8 cellular contexts compared by ENCODE assay signal in genomic region chr15:40239671-40240618, GRCh38. TPM values are rescaled to one million over a fixed set of nuclear protein-coding genes. Genes with fewer than 3 reads are reported as not detected.
DNase-seq lines count a peak whose midpoint lies in the region; TF ChIP-seq lines count a peak whose summit lies in the region.
"Had no signal": no experiment of that assay in that cellular context is flagged by ENCODE, and none has a peak within 500 bp of the region (broad histone marks: within the 10 kb centered on the region; RNA-seq: fewer than 3 reads in every experiment).

No MANE protein-coding gene starts in this region.

- H3K27me3 Mint-ChIP-seq in activated T-helper 1 cell treated with anti-CD3 and anti-CD28 coated beads, Interleukin-12 subunit alpha, Interleukin-12 subunit beta, Interleukin-2, Interleukin-4 antibody, amounts not matched to agents 30 ng/mL and 10 ng/mL and 1 ng/mL, durations not matched to agents 14 hours and 24 hours and 36 hours (ENCODE audit: insufficient read depth), result peaks cover 19% of the 10 kb centered on the region

- no peak overlapping the region for H3K4me2 ChIP-seq in GM23248 (ENCODE audit: unreplicated experiment)

- WGBS in esophagus squamous epithelium, 2 donors, result 24 to 44% methylated on average over 8 to 12 of the region's 20 CpGs
- WGBS in GM23248 (ENCODE audit: low coverage in 1 of 2, low lambda C conversion rate in 2 of 2, missing lambda C conversion rate in 2 of 2), 2 experiments, result 63 to 71% methylated on average over 15 to 20 of the region's 20 CpGs

- peak overlapping the region; percentile 26 to 63 (median 50) for H3K4me3 ChIP-seq in esophagus squamous epithelium
- no peak overlapping the region for H3K4me3 ChIP-seq in GM23248

- H3K79me2 ChIP-seq in GM23248 (ENCODE audit: insufficient read depth), result no peaks in the 10 kb centered on the region

- H2AFZ ChIP-seq in GM23248, result no peak overlapping the region

- intact Hi-C loops in esophagus squamous epithelium (cut with DNase I), result no loop called here
- intact Hi-C loops in activated T-helper 1 cell treated with anti-CD3 and anti-CD28 coated beads, Interleukin-12 subunit alpha, Interleukin-12 subunit beta, Interleukin-2, Interleukin-4 antibody, amounts not matched to agents 30 ng/mL and 10 ng/mL and 1 ng/mL, durations not matched to agents 14 hours and 24 hours and 36 hours (cut with micrococcal nuclease), result no loop called here

- H4K20me1 ChIP-seq in GM23248 (ENCODE audit: insufficient read depth), result no peaks in the 10 kb centered on the region

- no peaks in the 10 kb centered on the region for H3K36me3 Mint-ChIP-seq in activated T-helper 1 cell treated with anti-CD3 and anti-CD28 coated beads, Interleukin-12 subunit alpha, Interleukin-12 subunit beta, Interleukin-2, Interleukin-4 antibody, amounts not matched to agents 30 ng/mL and 10 ng/mL and 1 ng/mL, durations not matched to agents 14 hours and 24 hours and 36 hours (ENCODE audit: low read depth)

- H3K4me3 Mint-ChIP-seq in activated T-helper 1 cell treated with anti-CD3 and anti-CD28 coated beads, Interleukin-12 subunit alpha, Interleukin-12 subunit beta, Interleukin-2, Interleukin-4 antibody, amounts not matched to agents 30 ng/mL and 10 ng/mL and 1 ng/mL, durations not matched to agents 14 hours and 24 hours and 36 hours, result no peak overlapping the region

- TF ChIP-seq CTCF in GM20000 (IDR thresholded peaks at IDR 0.05; ENCODE audit: extremely low read depth, missing control alignments) (no peak), esophagus squamous epithelium (IDR thresholded peaks at IDR 0.05) (peak in 1 of 6 experiments; percentile 31)

- no peak overlapping the region for H3K9ac ChIP-seq in GM23248

- peaks cover 4% of the 10 kb centered on the region for H3K4me1 Mint-ChIP-seq in activated T-helper 1 cell treated with anti-CD3 and anti-CD28 coated beads, Interleukin-12 subunit alpha, Interleukin-12 subunit beta, Interleukin-2, Interleukin-4 antibody, amounts not matched to agents 30 ng/mL and 10 ng/mL and 1 ng/mL, durations not matched to agents 14 hours and 24 hours and 36 hours (ENCODE audit: low read depth)

- H3K27ac Mint-ChIP-seq in activated T-helper 1 cell treated with anti-CD3 and anti-CD28 coated beads, Interleukin-12 subunit alpha, Interleukin-12 subunit beta, Interleukin-2, Interleukin-4 antibody, amounts not matched to agents 30 ng/mL and 10 ng/mL and 1 ng/mL, durations not matched to agents 14 hours and 24 hours and 36 hours, result no peak overlapping the region

- H3K4me1 ChIP-seq in esophagus squamous epithelium (peaks cover 34 to 78% (median 39%) of the 10 kb centered on the region in 3 donors), GM23248 (ENCODE audit: insufficient read depth) (peaks cover 5% of the 10 kb centered on the region; the same call in 1 of the 2 replicates)

- H3K9me3 Mint-ChIP-seq in activated T-helper 1 cell treated with anti-CD3 and anti-CD28 coated beads, Interleukin-12 subunit alpha, Interleukin-12 subunit beta, Interleukin-2, Interleukin-4 antibody, amounts not matched to agents 30 ng/mL and 10 ng/mL and 1 ng/mL, durations not matched to agents 14 hours and 24 hours and 36 hours, result no peaks in the 10 kb centered on the region

- H3F3A ChIP-seq in GM23248 (ENCODE audit: insufficient read depth), result no peaks in the 10 kb centered on the region

- H3K27me3 ChIP-seq in esophagus squamous epithelium (peaks cover 0 to 21% (median 0%) of the 10 kb centered on the region in 4 donors), GM23248 (replicated peaks; ENCODE audit: insufficient read depth) (0 out of 2 replicates have a peak, but pooled peaks cover 3% of the 10 kb centered on the region)

- no peaks in the 10 kb centered on the region for H3K9me2 ChIP-seq in GM23248 (ENCODE audit: insufficient read depth)

- H3K27ac ChIP-seq in esophagus squamous epithelium (peak overlapping the region; percentile 82 to 94 (median 86)), GM23248 (no peak overlapping the region)

- no peaks in the 10 kb centered on the region for H3K9me3 ChIP-seq in esophagus squamous epithelium
- H3K9me3 ChIP-seq in GM23248 (ENCODE audit: low read depth), result no peaks in the 10 kb centered on the region

- H3K36me3 ChIP-seq in esophagus squamous epithelium (no peaks in the 10 kb centered on the region), GM23248 (ENCODE audit: low read depth) (no peaks in the 10 kb centered on the region)

- DNase-seq in GM20000 (ENCODE audit: low spot score), result peak; percentile 37
- DNase-seq in RPMI7951 (ENCODE audit: low read depth), result peak; percentile 68
- no peak for DNase-seq in esophagus squamous epithelium (lab: John Stamatoyannopoulos, UW)
- peak; percentile 40 for DNase-seq in renal cortical epithelial cell (ENCODE audit: low read depth)
- DNase-seq in GM23248, result no peak
- no peak for DNase-seq in cortex of kidney (lab: John Stamatoyannopoulos, UW)
- DNase-seq in activated T-helper 1 cell treated with anti-CD3 and anti-CD28 coated beads, Interleukin-12 subunit alpha, Interleukin-12 subunit beta, Interleukin-2, Interleukin-4 antibody, amounts not matched to agents 30 ng/mL and 10 ng/mL and 1 ng/mL, durations not matched to agents 14 hours and 24 hours and 36 hours (ENCODE audit: low spot score), result no peak

- in situ Hi-C loops in GM23248 (cut with MboI), result no loop called here

- peak in 1 of 4 donors; percentile 31 for TF ChIP-seq POLR2A in esophagus squamous epithelium (IDR thresholded peaks at IDR 0.05)

RNA-seq across cellular contexts. Expression of gene PAK6, which starts 1.1 kb away (rescaled TPM):
- 7.9 and 9.5 TPM in 2 replicates for total RNA-seq in RPMI7951 (2014; rRNA removed; shearing (Covaris generic))
- total RNA-seq in esophagus squamous epithelium (10 to 100 TPM; 31.5 to 53.5 (median 37.2) TPM), renal cortical epithelial cell (3.4 and 6.1 TPM in 2 replicates)
- not detected in 2 replicates for total RNA-seq in GM23248 (2014; rRNA removed; shearing (Covaris generic))
- polyA plus RNA-seq in GM23248 (2016; fragmentation: Nextera tagmentation; extraction: Ambion mirVana), result not detected in 2 replicates
- 0.26 and 0.78 TPM in 2 replicates for total RNA-seq in activated T-helper 1 cell treated with anti-CD3 and anti-CD28 coated beads, Interleukin-12 subunit alpha, Interleukin-12 subunit beta, Interleukin-2, Interleukin-4 antibody, amounts not matched to agents 30 ng/mL and 10 ng/mL and 1 ng/mL, durations not matched to agents 14 hours and 24 hours and 36 hours
- total RNA-seq: IMR-90 had no signal

RNA-seq across cellular contexts. Expression of gene ANKRD63, which starts 42.9 kb away (rescaled TPM):
- not detected in 2 replicates for total RNA-seq in RPMI7951 (2014; rRNA removed; shearing (Covaris generic))
- total RNA-seq in esophagus squamous epithelium, result not detected
- total RNA-seq in renal cortical epithelial cell, result 0.05 TPM in 1 of 2 replicates, not detected in the other
- not detected in 2 replicates for total RNA-seq in GM23248 (2014; rRNA removed; shearing (Covaris generic))
- not detected in 2 replicates for polyA plus RNA-seq in GM23248 (2016; fragmentation: Nextera tagmentation; extraction: Ambion mirVana)
- not detected in 2 replicates for total RNA-seq in activated T-helper 1 cell treated with anti-CD3 and anti-CD28 coated beads, Interleukin-12 subunit alpha, Interleukin-12 subunit beta, Interleukin-2, Interleukin-4 antibody, amounts not matched to agents 30 ng/mL and 10 ng/mL and 1 ng/mL, durations not matched to agents 14 hours and 24 hours and 36 hours
- total RNA-seq: IMR-90 had no signal
- polyA plus RNA-seq: IMR-90 had no signal

Comparison
In these comparisons a context has a peak if more than half of its experiments do, and no peak if none do; other contexts are left out.
1. DNase-seq: peak in GM20000 (single experiment), RPMI7951 (single experiment) and renal cortical epithelial cell (single experiment); none in esophagus squamous epithelium (single experiment), GM23248 (single experiment), cortex of kidney (single experiment) and activated T-helper 1 cell treated with anti-CD3 and anti-CD28 coated beads, Interleukin-12 subunit alpha, Interleukin-12 subunit beta, Interleukin-2, Interleukin-4 antibody, amounts not matched to agents 30 ng/mL and 10 ng/mL and 1 ng/mL, durations not matched to agents 14 hours and 24 hours and 36 hours (single experiment).